22 cellular contexts compared by ENCODE assay signal in the genomic region with DNA sequence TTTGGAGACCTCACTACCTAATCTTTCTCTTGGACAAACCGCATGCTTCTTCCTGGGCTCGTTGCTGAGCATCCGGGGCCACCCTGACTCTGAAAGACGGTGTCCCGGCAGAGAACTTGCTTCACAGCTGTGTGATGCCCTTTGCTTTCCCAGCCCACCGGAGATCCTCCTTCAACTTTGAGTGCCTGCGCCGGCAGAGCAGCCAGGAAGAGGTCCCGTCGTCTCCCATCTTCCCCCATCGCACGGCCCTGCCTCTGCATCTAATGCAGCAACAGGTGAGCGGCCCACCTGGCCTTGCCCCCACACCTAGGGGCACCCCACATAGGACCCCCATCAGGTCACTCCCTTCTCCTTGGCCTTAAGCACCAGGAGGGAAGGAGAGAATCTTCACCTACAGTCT. TPM values are rescaled to one million over a fixed set of nuclear protein-coding genes. Genes with fewer than 3 reads are reported as not detected.
"Had no signal": no experiment of that assay in that cellular context is flagged by ENCODE, and none has a peak within 500 bp of the region (broad histone marks: within the 10 kb centered on the region; RNA-seq: fewer than 3 reads in every experiment).

No MANE protein-coding gene starts in this region.

- DNase-seq: activated gamma-delta T cell treated with Interleukin-2 at 50 U/mL for 16 hours; activated T-cell treated with anti-CD3 and anti-CD28 coated beads, Interleukin-2, amount 50 U/mL, for 72 hours; anterior cingulate cortex; body of pancreas; dermis blood vessel endothelial cell; effector CD8-positive, alpha-beta T cell; foreskin keratinocyte; left lung; naive thymus-derived CD4-positive, alpha-beta T cell; ovary; right cardiac atrium; small intestine; stimulated activated CD4-positive, alpha-beta T cell treated with anti-CD3 and anti-CD28 coated beads, Interleukin-15, amount 100 ng/mL, for 24 hours; T-helper 9 cell; upper lobe of left lung had no signal

- H3K27me3 Mint-ChIP-seq: activated naive CD4-positive, alpha-beta T cell treated with anti-CD3 and anti-CD28 coated beads, Interleukin-2, amount 50 U/mL, for 24 hours had no signal

- H3K9me3 Mint-ChIP-seq: activated naive CD4-positive, alpha-beta T cell treated with anti-CD3 and anti-CD28 coated beads, Interleukin-2, amount 50 U/mL, for 24 hours; activated T-cell treated with anti-CD3 and anti-CD28 coated beads, Interleukin-2, amount 50 U/mL, for 72 hours; stimulated activated memory B cell treated with anti-CD40 and anti-IgM and Interleukin-4, amounts not matched to agents 10 μg/mL and 1 μg/mL and 100 μg/mL, for 72 hours; WTC11 had no signal

- H3K4me3 ChIP-seq: body of pancreas, cardiac muscle cell, left lung, lung, ovary, upper lobe of left lung had no signal

- H3K4me3 Mint-ChIP-seq: activated naive CD4-positive, alpha-beta T cell treated with anti-CD3 and anti-CD28 coated beads, Interleukin-2, amount 50 U/mL, for 24 hours; activated T-cell treated with anti-CD3 and anti-CD28 coated beads, Interleukin-2, amount 50 U/mL, for 72 hours; naive thymus-derived CD4-positive, alpha-beta T cell; stimulated activated memory B cell treated with anti-CD40 and anti-IgM and Interleukin-4, amounts not matched to agents 10 μg/mL and 1 μg/mL and 100 μg/mL, for 72 hours; WTC11 had no signal

- H3K27ac Mint-ChIP-seq: activated naive CD4-positive, alpha-beta T cell treated with anti-CD3 and anti-CD28 coated beads, Interleukin-2, amount 50 U/mL, for 24 hours; activated T-cell treated with anti-CD3 and anti-CD28 coated beads, Interleukin-2, amount 50 U/mL, for 72 hours; naive thymus-derived CD4-positive, alpha-beta T cell; WTC11 had no signal

- H3K4me1 Mint-ChIP-seq: activated naive CD4-positive, alpha-beta T cell treated with anti-CD3 and anti-CD28 coated beads, Interleukin-2, amount 50 U/mL, for 24 hours had no signal

- H3K27me3 ChIP-seq: body of pancreas, cardiac muscle cell, foreskin keratinocyte, left lung, ovary, upper lobe of left lung had no signal

- H3K9me3 ChIP-seq: body of pancreas, left lung, ovary, upper lobe of left lung had no signal

- H3K36me3 Mint-ChIP-seq: activated naive CD4-positive, alpha-beta T cell treated with anti-CD3 and anti-CD28 coated beads, Interleukin-2, amount 50 U/mL, for 24 hours; naive thymus-derived CD4-positive, alpha-beta T cell; WTC11 had no signal

- H3K27ac ChIP-seq: foreskin keratinocyte, left lung, ovary, upper lobe of left lung had no signal

- H3K4me1 ChIP-seq: foreskin keratinocyte, left lung, upper lobe of left lung had no signal

- H3K36me3 ChIP-seq: left lung, ovary had no signal

RNA-seq across cellular contexts. Expression of gene CHDH, which starts 37.7 kb away (rescaled TPM):
- polyA plus RNA-seq: naive thymus-derived CD4-positive, alpha-beta T cell had no signal

RNA-seq across cellular contexts. Expression of gene IL17RB, which starts 37.9 kb away (rescaled TPM):
- total RNA-seq: dermis blood vessel endothelial cell, foreskin keratinocyte, glomerular endothelial cell, pulmonary artery endothelial cell had no signal
- polyA plus RNA-seq: foreskin keratinocyte had no signal
